17 cellular contexts compared by ENCODE assay signal in genomic region chr1:237205400-237206064, GRCh38.
DNase-seq lines count a peak whose midpoint lies in the region; ATAC-seq and TF ChIP-seq lines count a peak whose summit lies in the region.
"Had no signal": no experiment of that assay in that cellular context is flagged by ENCODE, and none has a peak within 500 bp of the region (broad histone marks: within the 10 kb centered on the region; RNA-seq: fewer than 3 reads in every experiment).

No MANE protein-coding gene starts in this region.

- H3K27me3 ChIP-seq in body of pancreas (no peaks in the 10 kb centered on the region), right cardiac atrium (ENCODE audit: control insufficient read depth, insufficient read depth) (no peaks in the 10 kb centered on the region), mammary epithelial cell (ENCODE audit: insufficient read depth, low read length) (no peaks in the 10 kb centered on the region), PC-9 (ENCODE audit: insufficient read depth, low read depth) (peaks cover 32% of the 10 kb centered on the region)

- CTCF ChIA-PET in HEK293 (lab: Yijun Ruan, JAX) (interaction anchor here (0.5 to 0.6 kb wide), 3 partner anchors 8 to 262 kb away, joined by 3 to 5 read pairs (median 3); no protein-coding TSS in a partner anchor), mammary epithelial cell (lab: Charles Lee; ENCODE audit: low non-redundant PET) (no interaction called here), PC-9 (lab: Charles Lee) (no interaction called here)

- dilution Hi-C loops in mammary epithelial cell (cut with HindIII; ENCODE audit: low sequenced_read_pairs) = no loop called here

- H3K4me1 Mint-ChIP-seq in stimulated activated effector memory CD8-positive, alpha-beta T cell treated with anti-CD3 and anti-CD28 coated beads, Interleukin-12 subunit alpha, Interleukin-12 subunit beta, amount 100 ng/mL, for 72 hours = no peaks in the 10 kb centered on the region
- no peaks in the 10 kb centered on the region for H3K4me1 Mint-ChIP-seq in activated T-cell treated with anti-CD3 and anti-CD28 coated beads, Interleukin-2, amount 50 U/mL, for 72 hours (ENCODE audit: low read depth)
- H3K4me1 Mint-ChIP-seq: activated B cell treated with CpG ODN at 0.5 μM for 24 hours, B cell, memory B cell had no signal

- no peak for TF ChIP-seq POLR2A in body of pancreas (IDR thresholded peaks at IDR 0.05)

- DNase-seq in body of pancreas = peak; percentile 17 to 50 (median 30)
- peak; percentile 83 to 84 (median 84) for DNase-seq in right cardiac atrium
- DNase-seq in stimulated activated effector memory CD8-positive, alpha-beta T cell treated with anti-CD3 and anti-CD28 coated beads, Interleukin-12 subunit alpha, Interleukin-12 subunit beta, amount 100 ng/mL, for 72 hours (ENCODE audit: low spot score in 2 of 2) = no peak
- no peak for DNase-seq in activated T-cell treated with anti-CD3 and anti-CD28 coated beads, Interleukin-2, amount 50 U/mL, for 72 hours
- DNase-seq in mammary epithelial cell = no peak
- DNase-seq in PC-9 = no peak
- DNase-seq: activated B cell treated with CpG ODN at 0.5 μM for 24 hours; activated naive CD4-positive, alpha-beta T cell treated with anti-CD3 and anti-CD28 coated beads, Interleukin-2, amount 50 U/mL, for 16 hours; cerebellar nuclear complex; NCI-H1105; stimulated activated CD4-positive, alpha-beta T cell treated with anti-CD3 and anti-CD28 coated beads, Interleukin-12 subunit alpha, Interleukin-12 subunit beta, amount 100 ng/mL, for 4 hours had no signal

- H3K27ac Mint-ChIP-seq in stimulated activated effector memory CD8-positive, alpha-beta T cell treated with anti-CD3 and anti-CD28 coated beads, Interleukin-12 subunit alpha, Interleukin-12 subunit beta, amount 100 ng/mL, for 72 hours = no peak overlapping the region
- H3K27ac Mint-ChIP-seq in activated T-cell treated with anti-CD3 and anti-CD28 coated beads, Interleukin-2, amount 50 U/mL, for 72 hours = no peak overlapping the region
- H3K27ac Mint-ChIP-seq: activated B cell treated with CpG ODN at 0.5 μM for 24 hours, B cell, memory B cell had no signal

- H3F3A ChIP-seq in PC-9 (ENCODE audit: insufficient read depth, low read depth) = no peaks in the 10 kb centered on the region

- H4K20me1 ChIP-seq in mammary epithelial cell (ENCODE audit: insufficient read depth, low read length) (no peaks in the 10 kb centered on the region), PC-9 (ENCODE audit: insufficient read depth) (no peaks in the 10 kb centered on the region)

- in situ Hi-C loops in mammary epithelial cell (cut with MboI; ENCODE audit: low sequenced_read_pairs in 2 of 2) = no loop called here

- BruUV-seq in mammary epithelial cell (replicated peaks; lab: Mats Ljungman, UMichigan) = no TSS peak
- BruUV-seq in PC-9 (replicated peaks; lab: Mats Ljungman, UMichigan) = no TSS peak

- H2AFZ ChIP-seq in mammary epithelial cell (ENCODE audit: low read depth, low read length) (no peak overlapping the region), PC-9 (no peak overlapping the region)

- H3K27ac ChIP-seq in HEK293 (ENCODE audit: extremely low read depth, low read depth, low read length) (no peak overlapping the region), body of pancreas (no peak overlapping the region), right cardiac atrium (ENCODE audit: low read length) (no peak overlapping the region), mammary epithelial cell (ENCODE audit: insufficient read depth, low read depth, low read length) (no peak overlapping the region), PC-9 (no peak overlapping the region)
- H3K27ac ChIP-seq: epithelial cell of prostate, thoracic aorta had no signal

- no peaks in the 10 kb centered on the region for H3K36me3 Mint-ChIP-seq in stimulated activated effector memory CD8-positive, alpha-beta T cell treated with anti-CD3 and anti-CD28 coated beads, Interleukin-12 subunit alpha, Interleukin-12 subunit beta, amount 100 ng/mL, for 72 hours
- no peaks in the 10 kb centered on the region for H3K36me3 Mint-ChIP-seq in activated T-cell treated with anti-CD3 and anti-CD28 coated beads, Interleukin-2, amount 50 U/mL, for 72 hours (ENCODE audit: insufficient read depth in 2 of 2)
- H3K36me3 Mint-ChIP-seq: memory B cell had no signal

- no peaks in the 10 kb centered on the region for H3K9me3 Mint-ChIP-seq in stimulated activated effector memory CD8-positive, alpha-beta T cell treated with anti-CD3 and anti-CD28 coated beads, Interleukin-12 subunit alpha, Interleukin-12 subunit beta, amount 100 ng/mL, for 72 hours
- H3K9me3 Mint-ChIP-seq in activated T-cell treated with anti-CD3 and anti-CD28 coated beads, Interleukin-2, amount 50 U/mL, for 72 hours = no peaks in the 10 kb centered on the region
- H3K9me3 Mint-ChIP-seq: activated B cell treated with CpG ODN at 0.5 μM for 24 hours, memory B cell had no signal

- H3K4me2 ChIP-seq in mammary epithelial cell (ENCODE audit: insufficient read depth, low read depth, low read length) (no peak overlapping the region), PC-9 (no peak overlapping the region)

- H3K9ac ChIP-seq in mammary epithelial cell (ENCODE audit: insufficient read depth, low read length) = no peak overlapping the region

- TF ChIP-seq CTCF in HEK293 (tag by site-specific recombination; IDR thresholded peaks at IDR 0.05) (no peak), body of pancreas (IDR thresholded peaks at IDR 0.05) (no peak), mammary epithelial cell (conservative IDR thresholded peaks at IDR 0.05 in 1 of 2, IDR thresholded peaks at IDR 0.05 in 1 of 2; ENCODE audit: extremely low read depth in 1 of 2, insufficient read depth in 1 of 2, low read depth in 1 of 2, low read length in 2 of 2) (no peak), PC-9 (conservative IDR thresholded peaks at IDR 0.05) (no peak)

- WGBS in body of pancreas, 2 donors = 78 to 83% methylated on average over 13 to 14 of the region's 14 CpGs
- WGBS in right cardiac atrium = 43% methylated on average over 14 of the region's 14 CpGs
- 57% methylated on average over 9 of the region's 14 CpGs for WGBS in mammary epithelial cell (ENCODE audit: low coverage, missing lambda C conversion rate)

- H3K4me3 ChIP-seq in HEK293 (ENCODE audit: low read depth, low read length) (no peak overlapping the region), body of pancreas (no peak overlapping the region), right cardiac atrium (ENCODE audit: low read length) (no peak overlapping the region), mammary epithelial cell (replicated peaks in 1 of 3; ENCODE audit: insufficient read depth in 1 of 3, low read depth in 2 of 3, low read length in 3 of 3) (no peak overlapping the region), PC-9 (no peak overlapping the region)
- H3K4me3 ChIP-seq: thoracic aorta had no signal

- intact Hi-C loops in body of pancreas (cut with DNase I) = no loop called here
- intact Hi-C loops in right cardiac atrium (cut with DNase I) = no loop called here
- intact Hi-C loops in mammary epithelial cell (cut with micrococcal nuclease) = no loop called here
- intact Hi-C loops in PC-9 (cut with micrococcal nuclease; ENCODE audit: unreplicated experiment) = no loop called here

- POLR2A ChIA-PET in HEK293 (lab: Yijun Ruan, JAX) = no interaction called here
- POLR2A ChIA-PET in PC-9 (lab: Charles Lee; ENCODE audit: unreplicated experiment) = no interaction called here

- no peaks in the 10 kb centered on the region for H3K36me3 ChIP-seq in HEK293 (ENCODE audit: control insufficient read depth in 2 of 2, insufficient read depth in 1 of 2, low read length in 2 of 2)
- H3K36me3 ChIP-seq in body of pancreas (replicated peaks in 1 of 2; ENCODE audit: insufficient read depth in 1 of 2, low read depth in 2 of 2) = no peaks in the 10 kb centered on the region
- no peaks in the 10 kb centered on the region for H3K36me3 ChIP-seq in mammary epithelial cell (ENCODE audit: insufficient read depth, low read length)
- no peaks in the 10 kb centered on the region for H3K36me3 ChIP-seq in PC-9 (ENCODE audit: low read depth)
- H3K36me3 ChIP-seq: thoracic aorta had no signal

- no peak overlapping the region for H3K4me3 Mint-ChIP-seq in stimulated activated effector memory CD8-positive, alpha-beta T cell treated with anti-CD3 and anti-CD28 coated beads, Interleukin-12 subunit alpha, Interleukin-12 subunit beta, amount 100 ng/mL, for 72 hours
- no peak overlapping the region for H3K4me3 Mint-ChIP-seq in activated T-cell treated with anti-CD3 and anti-CD28 coated beads, Interleukin-2, amount 50 U/mL, for 72 hours
- H3K4me3 Mint-ChIP-seq: activated B cell treated with CpG ODN at 0.5 μM for 24 hours, B cell, memory B cell had no signal

- H3K9me3 ChIP-seq in HEK293 (ENCODE audit: control insufficient read depth, insufficient read depth, low read depth, low read length) = no peaks in the 10 kb centered on the region
- no peaks in the 10 kb centered on the region for H3K9me3 ChIP-seq in body of pancreas
- no peaks in the 10 kb centered on the region for H3K9me3 ChIP-seq in right cardiac atrium (ENCODE audit: control insufficient read depth, low read length)
- H3K9me3 ChIP-seq in mammary epithelial cell (replicated peaks; ENCODE audit: insufficient read depth, low read length) = peaks cover 3% of the 10 kb centered on the region
- H3K9me3 ChIP-seq in PC-9 (ENCODE audit: insufficient read depth, low read depth) = no peaks in the 10 kb centered on the region
- H3K9me3 ChIP-seq: thoracic aorta had no signal

- no peaks in the 10 kb centered on the region for H3K79me2 ChIP-seq in mammary epithelial cell (ENCODE audit: insufficient read depth, low read length)
- H3K79me2 ChIP-seq in PC-9 (ENCODE audit: low read depth) = no peaks in the 10 kb centered on the region

- H3K4me1 ChIP-seq in HEK293 (ENCODE audit: control insufficient read depth, insufficient read depth, low read length) (no peaks in the 10 kb centered on the region), body of pancreas (no peaks in the 10 kb centered on the region), right cardiac atrium (ENCODE audit: control insufficient read depth, insufficient read depth, low read length) (peaks cover 10% of the 10 kb centered on the region), mammary epithelial cell (ENCODE audit: insufficient read depth, low read length) (no peaks in the 10 kb centered on the region), PC-9 (replicated peaks; ENCODE audit: insufficient read depth) (no peaks in the 10 kb centered on the region)

- ATAC-seq in body of pancreas (no peak), right cardiac atrium (peak; percentile 76 to 78), GM18511 (IDR thresholded peaks at IDR 0.05; ENCODE audit: unreplicated experiment) (no peak)
- ATAC-seq in stimulated activated effector memory CD8-positive, alpha-beta T cell treated with anti-CD3 and anti-CD28 coated beads, Interleukin-12 subunit alpha, Interleukin-12 subunit beta, amount 100 ng/mL, for 72 hours = peak; percentile 34
- ATAC-seq in activated T-cell treated with anti-CD3 and anti-CD28 coated beads, Interleukin-2, amount 50 U/mL, for 72 hours (replicated peaks in 1 of 2) = no peak

- H3K9me2 ChIP-seq in PC-9 (ENCODE audit: insufficient read depth) = no peaks in the 10 kb centered on the region

- H3K27me3 Mint-ChIP-seq in activated T-cell treated with anti-CD3 and anti-CD28 coated beads, Interleukin-2, amount 50 U/mL, for 72 hours (ENCODE audit: low read depth) = no peaks in the 10 kb centered on the region
- H3K27me3 Mint-ChIP-seq: activated B cell treated with CpG ODN at 0.5 μM for 24 hours, B cell had no signal

TF ChIP-seq in HEK293, 187 proteins besides CTCF, POLR2A, EP300 and RAD21 (continues in another document):
- no peak for TF ChIP-seq ZNF302 (tag by site-specific recombination; IDR thresholded peaks at IDR 0.05; ENCODE audit: low read depth)

Comparison
In these comparisons a context has a peak if more than half of its experiments do, and no peak if none do; other contexts are left out.
1. ATAC-seq: peak in right cardiac atrium (2 of 2) and stimulated activated effector memory CD8-positive, alpha-beta T cell treated with anti-CD3 and anti-CD28 coated beads, Interleukin-12 subunit alpha, Interleukin-12 subunit beta, amount 100 ng/mL, for 72 hours (single experiment); none in body of pancreas (single experiment), GM18511 (single experiment) and activated T-cell treated with anti-CD3 and anti-CD28 coated beads, Interleukin-2, amount 50 U/mL, for 72 hours (0 of 2).
2. DNase-seq: peak in body of pancreas (4 of 4) and right cardiac atrium (3 of 3); none in stimulated activated effector memory CD8-positive, alpha-beta T cell treated with anti-CD3 and anti-CD28 coated beads, Interleukin-12 subunit alpha, Interleukin-12 subunit beta, amount 100 ng/mL, for 72 hours (0 of 2), activated T-cell treated with anti-CD3 and anti-CD28 coated beads, Interleukin-2, amount 50 U/mL, for 72 hours (0 of 2), mammary epithelial cell (single experiment) and PC-9 (0 of 2).